21 cellular contexts compared by ENCODE assay signal in the genomic region with DNA sequence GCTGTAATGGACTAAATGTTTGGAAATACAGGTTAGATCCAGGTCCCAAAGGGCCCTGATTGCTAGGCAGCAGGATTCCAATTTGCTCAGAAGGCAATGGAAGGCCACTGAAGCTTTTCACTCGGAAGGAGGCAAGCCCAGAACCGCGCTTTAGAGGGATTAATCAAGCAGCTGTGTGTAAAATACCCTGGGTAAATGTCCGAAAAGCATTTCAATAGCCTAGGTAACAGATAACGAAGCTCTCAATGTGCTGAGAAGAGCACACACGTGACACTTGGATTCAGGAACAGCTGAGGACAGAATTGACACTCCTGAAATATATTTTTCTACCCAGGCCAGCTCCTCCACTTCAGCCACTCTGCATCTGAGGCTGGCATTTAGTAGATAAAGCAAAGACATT.
"Had no signal": no experiment of that assay in that cellular context is flagged by ENCODE, and none has a peak within 500 bp of the region (broad histone marks: within the 10 kb centered on the region; RNA-seq: fewer than 3 reads in every experiment).

No MANE protein-coding gene starts in this region.

- DNase-seq: activated B cell treated with CpG ODN at 0.5 μM for 24 hours; activated CD4-positive, alpha-beta T cell treated with anti-CD3 and anti-CD28 coated beads for 36 hours; activated CD4-positive, alpha-beta T cell treated with anti-CD3 and anti-CD28 coated beads, Interleukin-2, amount 50 U/mL, for 4 hours; activated CD8-positive, alpha-beta memory T cell treated with anti-CD3 and anti-CD28 coated beads for 24 hours; activated CD8-positive, alpha-beta memory T cell treated with anti-CD3 and anti-CD28 coated beads, Interleukin-2, amount 50 U/mL, for 4 hours; activated naive CD4-positive, alpha-beta T cell; activated naive CD8-positive, alpha-beta T cell treated with anti-CD3 and anti-CD28 coated beads for 36 hours; activated T-cell treated with anti-CD3 and anti-CD28 coated beads, Interleukin-2, amount 50 U/mL, for 24 hours; central memory CD4-positive, alpha-beta T cell; dermis blood vessel endothelial cell; effector CD8-positive, alpha-beta T cell; foreskin keratinocyte; hippocampal formation; islet precursor cell; left colon; occipital lobe; right lobe of liver; stimulated activated CD4-positive, alpha-beta T cell treated with anti-CD3 and anti-CD28 coated beads, Interleukin-1b, Interleukin-23, amount 100 ng/mL, for 48 hours; stimulated activated naive CD8-positive, alpha-beta T cell treated with anti-CD3 and anti-CD28 coated beads, Interleukin-15, amount 100 ng/mL, for 72 hours; tibial artery had no signal

- H3K4me1 ChIP-seq: foreskin keratinocyte, right lobe of liver, tibial artery had no signal

- H3K9me3 ChIP-seq: right lobe of liver, tibial artery had no signal

- H3K4me3 ChIP-seq: right lobe of liver, skin epidermis, tibial artery had no signal

- H3K27me3 ChIP-seq: foreskin keratinocyte, right lobe of liver, tibial artery had no signal

- H3K36me3 ChIP-seq: right lobe of liver, tibial artery had no signal
